Comparison of ENCODE assay signal across 27 cellular contexts in the genomic region with DNA sequence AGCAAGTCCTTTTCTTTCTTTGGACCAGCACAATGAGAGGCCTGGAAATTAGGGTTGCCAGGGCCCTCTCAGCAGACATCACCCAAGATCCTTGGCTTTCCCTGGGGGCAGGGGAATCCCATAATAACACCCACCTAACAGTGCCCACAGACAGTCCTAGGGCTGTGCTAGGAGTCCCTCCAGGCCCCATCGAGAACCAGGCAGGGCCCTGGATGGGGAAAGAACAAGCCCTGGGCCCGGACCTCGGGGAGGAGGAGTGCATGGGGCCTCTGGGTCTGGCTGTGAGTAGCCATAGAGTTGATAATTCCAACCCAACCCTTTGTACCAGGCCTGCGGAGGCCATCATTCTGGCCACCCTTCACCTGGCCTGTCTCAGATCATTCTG.
"Had no signal": no experiment of that assay in that cellular context is flagged by ENCODE, and none has a peak within 500 bp of the region (broad histone marks: within the 10 kb centered on the region; RNA-seq: fewer than 3 reads in every experiment).

No MANE protein-coding gene starts in this region.

- DNase-seq: activated B cell treated with CpG ODN at 0.5 μM for 24 hours; activated CD4-positive, alpha-beta T cell treated with anti-CD3 and anti-CD28 coated beads for 1 hour; activated CD4-positive, alpha-beta T cell treated with anti-CD3 and anti-CD28 coated beads, Interleukin-2, amount 50 U/mL, for 48 hours; activated CD8-positive, alpha-beta memory T cell treated with anti-CD3 and anti-CD28 coated beads, Interleukin-2, amount 10 ng/mL, durations not matched to agents 7 days and 5 days; activated effector memory CD4-positive, alpha-beta T cell treated with Interleukin-2 at 50 U/mL for 16 hours; activated naive CD4-positive, alpha-beta T cell treated with Interleukin-2 at 50 U/mL for 16 hours; activated T-cell treated with anti-CD3 and anti-CD28 coated beads, Interleukin-2, amount 50 U/mL, for 24 hours; amygdala; IMR-90; Kasumi-1; KBM-7; NCI-H1048; NCI-H146; NCI-H1930; NCI-H2171 treated with DMSO at 0.1 percent for 48 hours; NCI-H226; NCI-H526; SIG-M5; T-cell; T-helper 2 cell; T1000 had no signal

- H3K9me3 Mint-ChIP-seq: activated B cell treated with CpG ODN at 0.5 μM for 24 hours; activated CD4-positive, alpha-beta T cell treated with anti-CD3 and anti-CD28 coated beads, Interleukin-2, amount 10 ng/mL, durations not matched to agents 24 days and 14 days; activated T-cell treated with anti-CD3 and anti-CD28 coated beads, Interleukin-2, amount 50 U/mL, for 24 hours; activated T-helper 1 cell treated with anti-CD3 and anti-CD28 coated beads, Interleukin-12 subunit alpha, Interleukin-12 subunit beta, Interleukin-2, Interleukin-4 antibody, amounts not matched to agents 30 ng/mL and 10 ng/mL and 1 ng/mL, durations not matched to agents 14 hours and 24 hours and 36 hours; brain; T-cell had no signal

- H3K27ac Mint-ChIP-seq: activated B cell treated with CpG ODN at 0.5 μM for 24 hours; activated CD4-positive, alpha-beta T cell treated with anti-CD3 and anti-CD28 coated beads, Interleukin-2, amount 10 ng/mL, durations not matched to agents 24 days and 14 days; activated CD8-positive, alpha-beta memory T cell treated with anti-CD3 and anti-CD28 coated beads, Interleukin-2, amount 10 ng/mL, durations not matched to agents 7 days and 5 days; activated naive CD8-positive, alpha-beta T cell; activated T-cell treated with anti-CD3 and anti-CD28 coated beads, Interleukin-2, amount 50 U/mL, for 24 hours; activated T-helper 1 cell treated with anti-CD3 and anti-CD28 coated beads, Interleukin-12 subunit alpha, Interleukin-12 subunit beta, Interleukin-2, Interleukin-4 antibody, amounts not matched to agents 30 ng/mL and 10 ng/mL and 1 ng/mL, durations not matched to agents 14 hours and 24 hours and 36 hours; brain; T-cell had no signal

- FAIRE-seq: astrocyte, TTC549 had no signal

- ATAC-seq: activated CD8-positive, alpha-beta memory T cell treated with anti-CD3 and anti-CD28 coated beads, Interleukin-2, amount 10 ng/mL, durations not matched to agents 7 days and 5 days; T-cell had no signal

- H3K36me3 Mint-ChIP-seq: activated CD8-positive, alpha-beta memory T cell treated with anti-CD3 and anti-CD28 coated beads, Interleukin-2, amount 10 ng/mL, durations not matched to agents 7 days and 5 days; activated naive CD8-positive, alpha-beta T cell; brain; T-cell had no signal

- H3K27me3 Mint-ChIP-seq: brain had no signal

- H3K4me3 Mint-ChIP-seq: activated B cell treated with CpG ODN at 0.5 μM for 24 hours; activated CD4-positive, alpha-beta T cell treated with anti-CD3 and anti-CD28 coated beads, Interleukin-2, amount 10 ng/mL, durations not matched to agents 24 days and 14 days; activated CD8-positive, alpha-beta memory T cell treated with anti-CD3 and anti-CD28 coated beads, Interleukin-2, amount 10 ng/mL, durations not matched to agents 7 days and 5 days; activated naive CD8-positive, alpha-beta T cell; activated T-cell treated with anti-CD3 and anti-CD28 coated beads, Interleukin-2, amount 50 U/mL, for 24 hours; activated T-helper 1 cell treated with anti-CD3 and anti-CD28 coated beads, Interleukin-12 subunit alpha, Interleukin-12 subunit beta, Interleukin-2, Interleukin-4 antibody, amounts not matched to agents 30 ng/mL and 10 ng/mL and 1 ng/mL, durations not matched to agents 14 hours and 24 hours and 36 hours; brain; T-cell had no signal

- H3K4me1 Mint-ChIP-seq: activated B cell treated with CpG ODN at 0.5 μM for 24 hours; activated CD4-positive, alpha-beta T cell treated with anti-CD3 and anti-CD28 coated beads, Interleukin-2, amount 10 ng/mL, durations not matched to agents 24 days and 14 days; activated CD8-positive, alpha-beta memory T cell treated with anti-CD3 and anti-CD28 coated beads, Interleukin-2, amount 10 ng/mL, durations not matched to agents 7 days and 5 days; T-cell had no signal
